Comparison of ENCODE assay signal across 25 cellular contexts in the genomic region with DNA sequence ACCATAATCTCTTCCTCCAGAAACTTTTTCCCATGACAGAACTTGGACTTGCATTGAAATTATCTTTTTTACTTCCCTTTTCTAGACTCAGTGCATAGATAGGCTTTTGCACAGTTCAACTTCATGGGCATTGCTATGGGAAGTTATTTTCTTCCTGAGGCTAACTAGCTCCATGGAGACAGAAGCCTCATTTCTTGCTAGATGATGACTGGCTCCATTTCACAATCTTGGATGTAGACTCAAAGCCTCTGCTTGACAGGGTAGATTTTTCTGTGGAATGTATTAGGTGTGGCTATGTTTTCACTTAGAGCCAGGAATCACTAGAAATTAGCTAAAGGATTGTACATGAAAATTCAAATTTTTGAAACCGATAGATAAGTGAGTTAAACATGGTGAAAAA.
A peak's percentile ranks its signal among the peaks of the same experiment; 100 is the strongest.
DNase-seq lines count a peak whose midpoint lies in the region; ATAC-seq and TF ChIP-seq lines count a peak whose summit lies in the region.
"Had no signal": no experiment of that assay in that cellular context is flagged by ENCODE, and none has a peak within 500 bp of the region (broad histone marks: within the 10 kb centered on the region; RNA-seq: fewer than 3 reads in every experiment).

No MANE protein-coding gene starts in this region.

- TF ChIP-seq CTCF in RWPE1 (conservative IDR thresholded peaks at IDR 0.05; ENCODE audit: low read depth) = no peak
- no peak for TF ChIP-seq CTCF in epithelial cell of proximal tubule (conservative IDR thresholded peaks at IDR 0.05; ENCODE audit: low read depth, low read length)

- H3K4me3 Mint-ChIP-seq in activated T-cell treated with anti-CD3 and anti-CD28 coated beads, Interleukin-2, amount 50 U/mL, for 24 hours = no peak overlapping the region
- H3K4me3 Mint-ChIP-seq: activated T-helper 17 cell treated with anti-CD3 and anti-CD28 coated beads, Interleukin-2, amount 50 U/mL, for 72 hours had no signal

- H3K27ac ChIP-seq in RWPE1 = no peak overlapping the region
- H3K27ac ChIP-seq: adrenal gland, coronary artery, SK-N-MC, thoracic aorta, VCaP had no signal

- ATAC-seq in GM18519 (IDR thresholded peaks at IDR 0.05; ENCODE audit: low FRiP score, unreplicated experiment) = no peak
- ATAC-seq: activated T-helper 17 cell treated with anti-CD3 and anti-CD28 coated beads, Interleukin-2, amount 50 U/mL, for 72 hours; left colon had no signal

- DNase-seq in HS-5 (ENCODE audit: low read depth) (peak; percentile 18), RWPE1 (ENCODE audit: low spot score) (peak; percentile 8), epithelial cell of proximal tubule (ENCODE audit: low read depth) (peak; percentile 27), myocyte (ENCODE audit: low read depth) (peak; percentile 12), D341Med (ENCODE audit: low spot score) (no peak)
- no peak for DNase-seq in activated CD4-positive, alpha-beta T cell treated with anti-CD3 and anti-CD28 coated beads for 4 hours
- DNase-seq in activated T-cell treated with anti-CD3 and anti-CD28 coated beads, Interleukin-2, amount 50 U/mL, for 24 hours = no peak
- DNase-seq: activated CD8-positive, alpha-beta memory T cell treated with anti-CD3 and anti-CD28 coated beads for 24 hours; adrenal gland; AML-193; Caco-2; erythroblast; hypothalamus; KG1; left colon; NCI-H1436 treated with DMSO at 0.1 percent for 48 hours; NCI-H446 treated with DMSO at 0.1 percent for 48 hours; small intestine; stimulated activated CD4-positive, alpha-beta T cell treated with anti-CD3 and anti-CD28 coated beads, Interleukin-4, amount 100 ng/mL, for 4 hours had no signal

- no peaks in the 10 kb centered on the region for H3K27me3 Mint-ChIP-seq in activated T-cell treated with anti-CD3 and anti-CD28 coated beads, Interleukin-2, amount 50 U/mL, for 24 hours
- H3K27me3 Mint-ChIP-seq: activated T-helper 17 cell treated with anti-CD3 and anti-CD28 coated beads, Interleukin-2, amount 50 U/mL, for 72 hours had no signal

- H3K4me1 Mint-ChIP-seq in activated T-cell treated with anti-CD3 and anti-CD28 coated beads, Interleukin-2, amount 50 U/mL, for 24 hours (ENCODE audit: low read depth) = no peaks in the 10 kb centered on the region
- H3K4me1 Mint-ChIP-seq: activated T-helper 17 cell treated with anti-CD3 and anti-CD28 coated beads, Interleukin-2, amount 50 U/mL, for 72 hours had no signal

- CTCF ChIA-PET in RWPE1 (lab: Yijun Ruan, JAX) = interaction anchor here (0.6 kb wide), 1 partner anchor 85 kb away, joined by 4 read pairs; no protein-coding TSS in a partner anchor

- no peak overlapping the region for H3K27ac Mint-ChIP-seq in activated T-cell treated with anti-CD3 and anti-CD28 coated beads, Interleukin-2, amount 50 U/mL, for 24 hours
- H3K27ac Mint-ChIP-seq: activated T-helper 17 cell treated with anti-CD3 and anti-CD28 coated beads, Interleukin-2, amount 50 U/mL, for 72 hours had no signal

- H3K4me3 ChIP-seq in epithelial cell of proximal tubule (ENCODE audit: low read depth, low read length) = no peak overlapping the region
- H3K4me3 ChIP-seq: adrenal gland, coronary artery, SK-N-MC, thoracic aorta had no signal

- peaks cover 10% of the 10 kb centered on the region for H3K9me3 Mint-ChIP-seq in activated T-cell treated with anti-CD3 and anti-CD28 coated beads, Interleukin-2, amount 50 U/mL, for 24 hours

- H3K36me3 Mint-ChIP-seq in activated T-cell treated with anti-CD3 and anti-CD28 coated beads, Interleukin-2, amount 50 U/mL, for 24 hours (ENCODE audit: low read depth) = no peaks in the 10 kb centered on the region

- POLR2A ChIA-PET in RWPE1 (lab: Yijun Ruan, JAX; ENCODE audit: low non-redundant PET) = no interaction called here

Comparison
In these comparisons a context has a peak if more than half of its experiments do, and no peak if none do; other contexts are left out.
1. DNase-seq: peak in HS-5 (single experiment), RWPE1 (single experiment), epithelial cell of proximal tubule (single experiment) and myocyte (single experiment); none in activated CD4-positive, alpha-beta T cell treated with anti-CD3 and anti-CD28 coated beads for 4 hours (0 of 2), D341Med (single experiment) and activated T-cell treated with anti-CD3 and anti-CD28 coated beads, Interleukin-2, amount 50 U/mL, for 24 hours (single experiment).